Comparison of ENCODE assay signal across 33 cellular contexts in genomic region chr10:43354325-43354635, GRCh38. TPM values are rescaled to one million over a fixed set of nuclear protein-coding genes. Genes with fewer than 3 reads are reported as not detected.
DNase-seq lines count a peak whose midpoint lies in the region; FAIRE-seq and TF ChIP-seq lines count a peak whose summit lies in the region.
"Had no signal": no experiment of that assay in that cellular context is flagged by ENCODE, and none has a peak within 500 bp of the region (broad histone marks: within the 10 kb centered on the region; RNA-seq: fewer than 3 reads in every experiment).

No MANE protein-coding gene starts in this region.

- H4K20me1 ChIP-seq in Karpas-422 (ENCODE audit: insufficient read depth, low read depth, low read length), result no peaks in the 10 kb centered on the region

- no peaks in the 10 kb centered on the region for H3K9me2 ChIP-seq in Karpas-422 (replicated peaks; ENCODE audit: insufficient read depth, low read length)

- H3K9ac ChIP-seq in Karpas-422 (ENCODE audit: low read length), result no peak overlapping the region
- H3K9ac ChIP-seq: parathyroid adenoma had no signal

- no peaks in the 10 kb centered on the region for H3K36me3 ChIP-seq in Karpas-422 (ENCODE audit: insufficient read depth, low read length)
- H3K36me3 ChIP-seq: breast epithelium, right lobe of liver, transverse colon had no signal

- intact Hi-C loops in activated T-helper 2 cell treated with anti-CD3 and anti-CD28 coated beads, Interferon-gamma antibody, Interleukin-2, Interleukin-4, amounts not matched to agents 10 μg/mL and 5 μg/mL and 100 μg/mL, durations not matched to agents 14 hours and 24 hours and 36 hours (cut with micrococcal nuclease), result no loop called here

- H3K36me3 Mint-ChIP-seq in T-helper 1 cell treated with Interleukin-12 subunit alpha and Interleukin-12 subunit beta and Interleukin-4 antibody, amounts not matched to agents 30 μg/mL and 1 μg/mL, for 36 hours (ENCODE audit: low read depth), result no peaks in the 10 kb centered on the region
- no peaks in the 10 kb centered on the region for H3K36me3 Mint-ChIP-seq in activated T-helper 2 cell treated with anti-CD3 and anti-CD28 coated beads, Interferon-gamma antibody, Interleukin-2, Interleukin-4, amounts not matched to agents 10 μg/mL and 5 μg/mL and 100 μg/mL, durations not matched to agents 14 hours and 24 hours and 36 hours (ENCODE audit: low read depth)
- H3K36me3 Mint-ChIP-seq in mesothelial cell of epicardium, result no peaks in the 10 kb centered on the region
- H3K36me3 Mint-ChIP-seq: CD8-positive, alpha-beta T cell; natural killer cell treated with Interleukin-12 subunit alpha and Interleukin-12 subunit beta and Interleukin-15 and Interleukin-18, amount 100 ng/mL, for 72 hours had no signal

- H3K9me3 ChIP-seq in Karpas-422 (ENCODE audit: low read length), result no peaks in the 10 kb centered on the region
- H3K9me3 ChIP-seq: breast epithelium, right lobe of liver, transverse colon had no signal

- H3K4me1 Mint-ChIP-seq in T-helper 1 cell treated with Interleukin-12 subunit alpha and Interleukin-12 subunit beta and Interleukin-4 antibody, amounts not matched to agents 30 μg/mL and 1 μg/mL, for 36 hours (ENCODE audit: low read depth), result peaks cover 20% of the 10 kb centered on the region
- H3K4me1 Mint-ChIP-seq in activated T-helper 2 cell treated with anti-CD3 and anti-CD28 coated beads, Interferon-gamma antibody, Interleukin-2, Interleukin-4, amounts not matched to agents 10 μg/mL and 5 μg/mL and 100 μg/mL, durations not matched to agents 14 hours and 24 hours and 36 hours (ENCODE audit: low read depth), result peaks cover 28% of the 10 kb centered on the region
- peaks cover 39% of the 10 kb centered on the region for H3K4me1 Mint-ChIP-seq in mesothelial cell of epicardium

- H3K27ac ChIP-seq in Karpas-422 (ENCODE audit: low read length), result no peak overlapping the region
- H3K27ac ChIP-seq: coronary artery, parathyroid adenoma, right lobe of liver, transverse colon had no signal

- H3K4me1 ChIP-seq in Karpas-422 (ENCODE audit: low read length), result no peaks in the 10 kb centered on the region
- H3K4me1 ChIP-seq: breast epithelium, right lobe of liver had no signal

- no peak overlapping the region for H3K4me2 ChIP-seq in Karpas-422 (ENCODE audit: low read depth, low read length, poor library complexity, severe bottlenecking)

- FAIRE-seq in urothelium cell line (lab: Jason Lieb, UNC), result peak; percentile 81
- FAIRE-seq: G401.6, GM19239, islet of Langerhans had no signal

- H3K27me3 ChIP-seq in Karpas-422 (ENCODE audit: low read length), result no peaks in the 10 kb centered on the region
- H3K27me3 ChIP-seq: breast epithelium, right lobe of liver had no signal

- H3K79me2 ChIP-seq in Karpas-422 (ENCODE audit: low read length), result no peaks in the 10 kb centered on the region
- H3K79me2 ChIP-seq: parathyroid adenoma had no signal

- peaks cover 20% of the 10 kb centered on the region for H3K27me3 Mint-ChIP-seq in T-helper 1 cell treated with Interleukin-12 subunit alpha and Interleukin-12 subunit beta and Interleukin-4 antibody, amounts not matched to agents 30 μg/mL and 1 μg/mL, for 36 hours (ENCODE audit: low read depth)
- peaks cover 6% of the 10 kb centered on the region for H3K27me3 Mint-ChIP-seq in activated T-helper 2 cell treated with anti-CD3 and anti-CD28 coated beads, Interferon-gamma antibody, Interleukin-2, Interleukin-4, amounts not matched to agents 10 μg/mL and 5 μg/mL and 100 μg/mL, durations not matched to agents 14 hours and 24 hours and 36 hours (ENCODE audit: low read depth)
- H3K27me3 Mint-ChIP-seq in mesothelial cell of epicardium (ENCODE audit: low read depth), result peaks cover 6% of the 10 kb centered on the region

- no peak for DNase-seq in T-helper 1 cell
- no peak for DNase-seq in activated T-helper 2 cell treated with anti-CD3 and anti-CD28 coated beads, Interferon-gamma antibody, Interleukin-2, Interleukin-4, amounts not matched to agents 10 μg/mL and 5 μg/mL and 100 μg/mL, durations not matched to agents 14 hours and 24 hours and 36 hours (ENCODE audit: low spot score)
- DNase-seq in mesothelial cell of epicardium (ENCODE audit: low spot score in 2 of 2, unreplicated experiment in 2 of 2), result no peak
- DNase-seq in urothelium cell line (ENCODE audit: low spot score), result no peak
- no peak for DNase-seq in HK-2 (ENCODE audit: unreplicated experiment)
- DNase-seq in Karpas-422, result no peak
- no peak for DNase-seq in NCI-H226
- DNase-seq: activated CD4-positive, alpha-beta T cell treated with anti-CD3 and anti-CD28 coated beads for 36 hours; activated CD8-positive, alpha-beta memory T cell treated with anti-CD3 and anti-CD28 coated beads for 24 hours; activated naive CD4-positive, alpha-beta T cell; activated T-cell treated with anti-CD3 and anti-CD28 coated beads, Interleukin-2, amount 50 U/mL, for 24 hours; AML-193; CD8-positive, alpha-beta T cell; DMS153; hypothalamus; NCI-H1048; right lobe of liver; stimulated activated CD4-positive, alpha-beta T cell treated with anti-CD3 and anti-CD28 coated beads, Interleukin-12 subunit alpha, Interleukin-12 subunit beta, amount 100 ng/mL, for 4 hours; stimulated activated naive CD8-positive, alpha-beta T cell treated with anti-CD3 and anti-CD28 coated beads, Interleukin-15, amount 100 ng/mL, for 72 hours; SW 1271; transverse colon had no signal

- no peaks in the 10 kb centered on the region for H3K9me3 Mint-ChIP-seq in T-helper 1 cell treated with Interleukin-12 subunit alpha and Interleukin-12 subunit beta and Interleukin-4 antibody, amounts not matched to agents 30 μg/mL and 1 μg/mL, for 36 hours
- H3K9me3 Mint-ChIP-seq in activated T-helper 2 cell treated with anti-CD3 and anti-CD28 coated beads, Interferon-gamma antibody, Interleukin-2, Interleukin-4, amounts not matched to agents 10 μg/mL and 5 μg/mL and 100 μg/mL, durations not matched to agents 14 hours and 24 hours and 36 hours, result no peaks in the 10 kb centered on the region
- no peaks in the 10 kb centered on the region for H3K9me3 Mint-ChIP-seq in mesothelial cell of epicardium
- H3K9me3 Mint-ChIP-seq: activated T-cell treated with anti-CD3 and anti-CD28 coated beads, Interleukin-2, amount 50 U/mL, for 24 hours; CD8-positive, alpha-beta T cell; natural killer cell treated with Interleukin-12 subunit alpha and Interleukin-12 subunit beta and Interleukin-15 and Interleukin-18, amount 100 ng/mL, for 72 hours; stimulated activated naive CD8-positive, alpha-beta T cell treated with anti-CD3 and anti-CD28 coated beads, Interleukin-15, amount 100 ng/mL, for 72 hours had no signal

- H3K4me3 ChIP-seq in Karpas-422 (ENCODE audit: low read length), result no peak overlapping the region
- H3K4me3 ChIP-seq: breast epithelium, coronary artery, right lobe of liver, transverse colon had no signal

- no peak for TF ChIP-seq CTCF in mesothelial cell of epicardium (IDR thresholded peaks at IDR 0.05; ENCODE audit: unreplicated experiment)

- H3K27ac Mint-ChIP-seq in T-helper 1 cell treated with Interleukin-12 subunit alpha and Interleukin-12 subunit beta and Interleukin-4 antibody, amounts not matched to agents 30 μg/mL and 1 μg/mL, for 36 hours, result peak overlapping the region; percentile 13
- peak overlapping the region; percentile 33 for H3K27ac Mint-ChIP-seq in activated T-helper 2 cell treated with anti-CD3 and anti-CD28 coated beads, Interferon-gamma antibody, Interleukin-2, Interleukin-4, amounts not matched to agents 10 μg/mL and 5 μg/mL and 100 μg/mL, durations not matched to agents 14 hours and 24 hours and 36 hours
- H3K27ac Mint-ChIP-seq in mesothelial cell of epicardium, result peak overlapping the region; percentile 89
- H3K27ac Mint-ChIP-seq: activated CD4-positive, alpha-beta T cell treated with anti-CD3 and anti-CD28 coated beads for 36 hours; activated T-cell treated with anti-CD3 and anti-CD28 coated beads, Interleukin-2, amount 50 U/mL, for 24 hours; CD8-positive, alpha-beta T cell; natural killer cell treated with Interleukin-12 subunit alpha and Interleukin-12 subunit beta and Interleukin-15 and Interleukin-18, amount 100 ng/mL, for 72 hours; stimulated activated naive CD8-positive, alpha-beta T cell treated with anti-CD3 and anti-CD28 coated beads, Interleukin-15, amount 100 ng/mL, for 72 hours had no signal

- no peak overlapping the region for H2AFZ ChIP-seq in Karpas-422 (ENCODE audit: low read length)

- no peak overlapping the region for H3K4me3 Mint-ChIP-seq in T-helper 1 cell treated with Interleukin-12 subunit alpha and Interleukin-12 subunit beta and Interleukin-4 antibody, amounts not matched to agents 30 μg/mL and 1 μg/mL, for 36 hours
- H3K4me3 Mint-ChIP-seq in activated T-helper 2 cell treated with anti-CD3 and anti-CD28 coated beads, Interferon-gamma antibody, Interleukin-2, Interleukin-4, amounts not matched to agents 10 μg/mL and 5 μg/mL and 100 μg/mL, durations not matched to agents 14 hours and 24 hours and 36 hours (ENCODE audit: low read depth), result no peak overlapping the region
- H3K4me3 Mint-ChIP-seq in mesothelial cell of epicardium, result no peak overlapping the region
- H3K4me3 Mint-ChIP-seq: activated CD4-positive, alpha-beta T cell treated with anti-CD3 and anti-CD28 coated beads for 36 hours; activated T-cell treated with anti-CD3 and anti-CD28 coated beads, Interleukin-2, amount 50 U/mL, for 24 hours; CD8-positive, alpha-beta T cell; natural killer cell treated with Interleukin-12 subunit alpha and Interleukin-12 subunit beta and Interleukin-15 and Interleukin-18, amount 100 ng/mL, for 72 hours; stimulated activated naive CD8-positive, alpha-beta T cell treated with anti-CD3 and anti-CD28 coated beads, Interleukin-15, amount 100 ng/mL, for 72 hours had no signal

RNA-seq across cellular contexts. Expression of gene FXYD4, which starts 17.2 kb away (rescaled TPM):
- total RNA-seq in activated T-helper 2 cell treated with anti-CD3 and anti-CD28 coated beads, Interferon-gamma antibody, Interleukin-2, Interleukin-4, amounts not matched to agents 10 μg/mL and 5 μg/mL and 100 μg/mL, durations not matched to agents 14 hours and 24 hours and 36 hours, result not detected in 2 replicates
- not detected in 3 replicates for total RNA-seq in mesothelial cell of epicardium
- total RNA-seq in Karpas-422 (2014; rRNA removed; shearing (Covaris generic); ENCODE audit: low replicate concordance), result not detected in 2 replicates
- total RNA-seq: A172; activated CD4-positive, alpha-beta T cell treated with anti-CD3 and anti-CD28 coated beads for 36 hours; breast epithelium; CD8-positive, alpha-beta T cell; LHCN-M2; lower leg skin; mononuclear cell; natural killer cell treated with Interleukin-12 subunit alpha and Interleukin-12 subunit beta and Interleukin-15 and Interleukin-18, amount 100 ng/mL, for 72 hours; right lobe of liver; transverse colon had no signal

RNA-seq across cellular contexts. Expression of gene HNRNPF, which starts 54.7 kb away (rescaled TPM):
- 503 and 520 TPM in 2 replicates for total RNA-seq in activated T-helper 2 cell treated with anti-CD3 and anti-CD28 coated beads, Interferon-gamma antibody, Interleukin-2, Interleukin-4, amounts not matched to agents 10 μg/mL and 5 μg/mL and 100 μg/mL, durations not matched to agents 14 hours and 24 hours and 36 hours
- total RNA-seq in mesothelial cell of epicardium, result 163 to 169 TPM (median 165 TPM) in 3 replicates
- total RNA-seq in Karpas-422 (2014; rRNA removed; shearing (Covaris generic); ENCODE audit: low replicate concordance), result 160 and 269 TPM in 2 replicates

Comparison
In these comparisons a context has a peak if more than half of its experiments do, and no peak if none do; other contexts are left out.
1. H3K27ac Mint-ChIP-seq: peak in every context shown above with its lines; median percentile 89 in mesothelial cell of epicardium; 33 in activated T-helper 2 cell treated with anti-CD3 and anti-CD28 coated beads, Interferon-gamma antibody, Interleukin-2, Interleukin-4, amounts not matched to agents 10 μg/mL and 5 μg/mL and 100 μg/mL, durations not matched to agents 14 hours and 24 hours and 36 hours; 13 in T-helper 1 cell treated with Interleukin-12 subunit alpha and Interleukin-12 subunit beta and Interleukin-4 antibody, amounts not matched to agents 30 μg/mL and 1 μg/mL, for 36 hours.